12 cellular contexts compared by ENCODE assay signal in the genomic region with DNA sequence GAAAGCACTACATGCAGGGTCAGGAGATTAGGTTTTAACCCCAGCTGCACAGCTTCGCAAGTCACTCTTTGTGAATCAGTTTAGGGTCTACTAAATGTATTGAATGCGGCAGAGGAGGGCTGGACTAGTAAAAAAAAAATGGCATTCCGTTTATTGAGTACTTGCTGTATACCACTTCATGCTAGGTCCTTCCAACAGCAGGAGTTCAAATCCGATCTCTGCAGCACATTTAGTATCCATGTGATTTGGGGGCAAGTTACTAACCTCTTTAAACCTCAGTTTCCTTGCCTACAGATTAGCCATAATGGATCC.
DNase-seq lines count a peak whose midpoint lies in the region; ATAC-seq and TF ChIP-seq lines count a peak whose summit lies in the region.
"Had no signal": no experiment of that assay in that cellular context is flagged by ENCODE, and none has a peak within 500 bp of the region (broad histone marks: within the 10 kb centered on the region; RNA-seq: fewer than 3 reads in every experiment).

No MANE protein-coding gene starts in this region.

- no peak overlapping the region for H3K4me3 ChIP-seq in Caco-2 (ENCODE audit: low read depth, low read length)
- H3K4me3 ChIP-seq in HCT116 (replicated peaks in 1 of 2; ENCODE audit: low read depth in 1 of 2, low read length in 2 of 2) = no peak overlapping the region
- H3K4me3 ChIP-seq in OCI-LY7 (ENCODE audit: low read depth, low read length, poor library complexity, severe bottlenecking) = no peak overlapping the region
- H3K4me3 ChIP-seq in dorsolateral prefrontal cortex = no peak overlapping the region
- H3K4me3 ChIP-seq: BLaER1, SJCRH30 had no signal

- no peaks in the 10 kb centered on the region for H3K27me3 ChIP-seq in Caco-2 (replicated peaks; ENCODE audit: control insufficient read depth, insufficient read depth, low read length)
- H3K27me3 ChIP-seq in HCT116 (ENCODE audit: insufficient read depth, low read length) = no peaks in the 10 kb centered on the region
- peaks cover 0 to 16% (median 0%) of the 10 kb centered on the region in 45 donors for H3K27me3 ChIP-seq in dorsolateral prefrontal cortex
- H3K27me3 ChIP-seq: BLaER1, SJCRH30 had no signal

- POLR2A ChIA-PET in Caco-2 (lab: Charles Lee) = no interaction called here
- POLR2A ChIA-PET in HCT116 (lab: Charles Lee) = interaction anchor here (0.9 kb wide), 1 partner anchor 1094 kb away, joined by 3 read pairs; no protein-coding TSS in a partner anchor
- POLR2A ChIA-PET in OCI-LY7 (lab: Charles Lee) = interaction anchor here (0.9 kb wide), 1 partner anchor 1090 kb away, joined by 3 read pairs; no protein-coding TSS in a partner anchor

- ATAC-seq in HCT116 = no peak
- no peak for ATAC-seq in memory B cell (ENCODE audit: low read depth)

- CTCF ChIA-PET in Caco-2 (lab: Charles Lee) (interaction anchor here (0.6 to 1.2 kb wide), 7 partner anchors 18 to 908 kb away, joined by 3 to 12 read pairs (median 4); no protein-coding TSS in a partner anchor), HCT116 (lab: Charles Lee) (interaction anchor here (0.6 to 1.8 kb wide), 14 partner anchors 8 to 1152 kb away, joined by 3 to 18 read pairs (median 4); partner anchors contain the start of gene CEP120), OCI-LY7 (lab: Charles Lee; ENCODE audit: unreplicated experiment) (no interaction called here)

- H3K27ac Mint-ChIP-seq in Caco-2 (ENCODE audit: unreplicated experiment) = no peak overlapping the region
- H3K27ac Mint-ChIP-seq in memory B cell = peak overlapping the region; percentile 5
- H3K27ac Mint-ChIP-seq: CD4-positive, alpha-beta memory T cell had no signal

- BruUV-seq in Caco-2 (replicated peaks; lab: Mats Ljungman, UMichigan) = no TSS peak
- BruUV-seq in HCT116 (replicated peaks; lab: Mats Ljungman, UMichigan) = no TSS peak
- BruUV-seq in OCI-LY7 (replicated peaks; lab: Mats Ljungman, UMichigan) = no TSS peak

- TF ChIP-seq POLR2A in HCT116 (IDR thresholded peaks at IDR 0.05; ENCODE audit: borderline replicate concordance, extremely low read depth, insufficient read depth, insufficient read length) = no peak

- no peak overlapping the region for H3K4me2 ChIP-seq in HCT116 (ENCODE audit: low read length)
- H3K4me2 ChIP-seq in OCI-LY7 (ENCODE audit: low read length) = no peak overlapping the region
- H3K4me2 ChIP-seq: BLaER1 had no signal

- H2AFZ ChIP-seq in HCT116 (ENCODE audit: low read depth, low read length, poor library complexity, severe bottlenecking) (peak overlapping the region; percentile 37), OCI-LY7 (ENCODE audit: low read length) (no peak overlapping the region)

- no peak overlapping the region for H3K27ac ChIP-seq in HCT116 (ENCODE audit: low read depth, low read length)
- no peak overlapping the region for H3K27ac ChIP-seq in OCI-LY7 (ENCODE audit: low read depth, low read length, poor library complexity, severe bottlenecking)
- no peak overlapping the region for H3K27ac ChIP-seq in dorsolateral prefrontal cortex
- H3K27ac ChIP-seq: BLaER1, SJCRH30 had no signal

- H3K27me3 Mint-ChIP-seq in Caco-2 (ENCODE audit: insufficient read depth, unreplicated experiment) = peaks cover 4% of the 10 kb centered on the region
- H3K27me3 Mint-ChIP-seq in memory B cell = peaks cover 1% of the 10 kb centered on the region

- no peaks in the 10 kb centered on the region for H3K9me3 ChIP-seq in Caco-2
- H3K9me3 ChIP-seq in HCT116 (ENCODE audit: control insufficient read depth in 1 of 2, insufficient read depth in 1 of 2, low read depth in 1 of 2, low read length in 2 of 2) = no peaks in the 10 kb centered on the region
- no peaks in the 10 kb centered on the region for H3K9me3 ChIP-seq in OCI-LY7 (ENCODE audit: low read length)
- H3K9me3 ChIP-seq: BLaER1, SJCRH30 had no signal

- RAD21 ChIA-PET in HCT116 (lab: Charles Lee; ENCODE audit: low non-redundant PET in 1 of 2, low total read pairs in 2 of 2, uncharacterized antibody in 2 of 2, unreplicated experiment in 2 of 2) = interaction anchor here (0.7 to 1.2 kb wide), 5 partner anchors 296 to 1094 kb away, joined by 3 to 5 read pairs (median 3); partner anchors contain the start of gene CEP120 (in 1 of the 2)

- H3K36me3 ChIP-seq in Caco-2 (ENCODE audit: control insufficient read depth, insufficient read depth, low read length) (no peaks in the 10 kb centered on the region), HCT116 (ENCODE audit: control insufficient read depth in 1 of 2, insufficient read depth in 2 of 2, low read length in 2 of 2) (no peaks in the 10 kb centered on the region), OCI-LY7 (ENCODE audit: insufficient read depth, low read length) (no peaks in the 10 kb centered on the region)
- H3K36me3 ChIP-seq: BLaER1, SJCRH30 had no signal

- no peak overlapping the region for H3K9ac ChIP-seq in HCT116 (ENCODE audit: low read length)
- H3K9ac ChIP-seq: BLaER1 had no signal

- no peaks in the 10 kb centered on the region for H4K20me1 ChIP-seq in HCT116 (ENCODE audit: insufficient read depth)
- no peaks in the 10 kb centered on the region for H4K20me1 ChIP-seq in OCI-LY7 (ENCODE audit: insufficient read depth, low read length)
- H4K20me1 ChIP-seq: BLaER1 had no signal

- H3K36me3 Mint-ChIP-seq in Caco-2 (ENCODE audit: insufficient read depth, unreplicated experiment) = no peaks in the 10 kb centered on the region
- H3K36me3 Mint-ChIP-seq in memory B cell = no peaks in the 10 kb centered on the region
- H3K36me3 Mint-ChIP-seq: CD4-positive, alpha-beta memory T cell had no signal

- no peak for TF ChIP-seq RAD21 in HCT116 (IDR thresholded peaks at IDR 0.05; ENCODE audit: low read depth)

- no peaks in the 10 kb centered on the region for H3K4me1 Mint-ChIP-seq in Caco-2 (ENCODE audit: low read depth, unreplicated experiment)
- peaks cover 11% of the 10 kb centered on the region for H3K4me1 Mint-ChIP-seq in memory B cell
- H3K4me1 Mint-ChIP-seq: CD4-positive, alpha-beta memory T cell had no signal

- H3K9me2 ChIP-seq in HCT116 (ENCODE audit: insufficient read depth) = no peaks in the 10 kb centered on the region
- H3K9me2 ChIP-seq in OCI-LY7 (ENCODE audit: insufficient read depth, low read length) = no peaks in the 10 kb centered on the region

- peaks cover 7% of the 10 kb centered on the region for H3K4me1 ChIP-seq in Caco-2
- no peaks in the 10 kb centered on the region for H3K4me1 ChIP-seq in HCT116 (ENCODE audit: control insufficient read depth in 1 of 2, insufficient read depth in 2 of 2, low read length in 2 of 2)
- H3K4me1 ChIP-seq in OCI-LY7 (ENCODE audit: insufficient read depth, low read length, poor library complexity, severe bottlenecking) = no peaks in the 10 kb centered on the region
- H3K4me1 ChIP-seq: BLaER1, SJCRH30 had no signal

- intact Hi-C loops in Caco-2 (cut with micrococcal nuclease; ENCODE audit: unreplicated experiment) = loop anchor here (2.0 to 5.0 kb wide), 10 partner anchors 164 to 906 kb away; partner anchors contain the start of gene CEP120
- intact Hi-C loops in HCT116 (cut with micrococcal nuclease) = loop anchor here (1.0 to 5.0 kb wide), 6 partner anchors 381 to 1151 kb away; no protein-coding TSS in a partner anchor
- intact Hi-C loops in OCI-LY7 (cut with micrococcal nuclease; ENCODE audit: unreplicated experiment) = no loop called here
- intact Hi-C loops in dorsolateral prefrontal cortex (cut with DNase I) = no loop called here

- DNase-seq in Caco-2 (no peak), HCT116 (ENCODE audit: low read depth, low spot score) (no peak), OCI-LY7 (ENCODE audit: low spot score) (no peak), memory B cell (ENCODE audit: low spot score in 2 of 2) (no peak), dorsolateral prefrontal cortex (no peak), ureter (ENCODE audit: low spot score) (no peak), occipital lobe (lab: John Stamatoyannopoulos, UW) (no peak)
- DNase-seq: CD4-positive, alpha-beta memory T cell; GOT3; KG1 had no signal

- H3K4me3 Mint-ChIP-seq in Caco-2 (ENCODE audit: unreplicated experiment) (peak overlapping the region; percentile 91), memory B cell (no peak overlapping the region)
- H3K4me3 Mint-ChIP-seq: CD4-positive, alpha-beta memory T cell had no signal

- no peaks in the 10 kb centered on the region for H3K79me2 ChIP-seq in HCT116 (ENCODE audit: insufficient read depth, low read length)
- no peaks in the 10 kb centered on the region for H3K79me2 ChIP-seq in OCI-LY7 (ENCODE audit: insufficient read depth, low read depth, low read length)

- H3K9me3 Mint-ChIP-seq in Caco-2 (ENCODE audit: unreplicated experiment) (no peaks in the 10 kb centered on the region), memory B cell (no peaks in the 10 kb centered on the region)
- H3K9me3 Mint-ChIP-seq: CD4-positive, alpha-beta memory T cell had no signal

- TF ChIP-seq CTCF in Caco-2 (IDR thresholded peaks at IDR 0.05; ENCODE audit: insufficient read depth in 1 of 2, low read depth in 1 of 2, low read length in 1 of 2, severe bottlenecking in 1 of 2, unreplicated experiment in 1 of 2) (no peak), HCT116 (IDR thresholded peaks at IDR 0.05 in 2 of 3, conservative IDR thresholded peaks at IDR 0.05 in 1 of 3; ENCODE audit: borderline replicate concordance in 1 of 3, insufficient read depth in 1 of 3, low read depth in 2 of 3, low read length in 2 of 3) (no peak), OCI-LY7 (conservative IDR thresholded peaks at IDR 0.05; ENCODE audit: low read length) (0 out of 2 replicates have a peak, but pooled peaks have one; percentile 34), dorsolateral prefrontal cortex (IDR thresholded peaks at IDR 0.05 in 54 of 56, conservative IDR thresholded peaks at IDR 0.05 in 2 of 56; ENCODE audit: low read depth in 1 of 56, partially characterized antibody in 56 of 56) (peak in 2 of 56 donors; percentile 0 to 4)

TF ChIP-seq in HCT116, 20 proteins besides CTCF, POLR2A, EP300 and RAD21 (continues in another document):
- TF ChIP-seq MAX (IDR thresholded peaks at IDR 0.05) = no peak
- TF ChIP-seq EZH2phosphoT487 (IDR thresholded peaks at IDR 0.05; ENCODE audit: borderline replicate concordance) = no peak

Comparison
In these comparisons a context has a peak if more than half of its experiments do, and no peak if none do; other contexts are left out.
1. intact Hi-C loops: an anchor here in Caco-2 (2.0 to 5.0 kb wide) and HCT116 (1.0 to 5.0 kb wide); none called in OCI-LY7 and dorsolateral prefrontal cortex.